ENCODE assay signal across 14 cellular contexts in genomic region chr2:18516112-18516511, GRCh38. TPM values are rescaled to one million over a fixed set of nuclear protein-coding genes. Genes with fewer than 3 reads are reported as not detected.
A peak's percentile ranks its signal among the peaks of the same experiment; 100 is the strongest.
DNase-seq lines count a peak whose midpoint lies in the region; TF ChIP-seq lines count a peak whose summit lies in the region.
"Had no signal": no experiment of that assay in that cellular context is flagged by ENCODE, and none has a peak within 500 bp of the region (broad histone marks: within the 10 kb centered on the region; RNA-seq: fewer than 3 reads in every experiment).

No MANE protein-coding gene starts in this region.

- intact Hi-C loops in tibial artery (cut with DNase I; ENCODE audit: low total_unique reads), result no loop called here

- H3K27me3 ChIP-seq in tibial artery, result no peaks in the 10 kb centered on the region

- H3K9me3 ChIP-seq in tibial artery, result no peaks in the 10 kb centered on the region

- peak overlapping the region; percentile 59 for H3K27ac Mint-ChIP-seq in HFFc6
- H3K27ac Mint-ChIP-seq: activated naive CD8-positive, alpha-beta T cell treated with anti-CD3 and anti-CD28 coated beads, Interleukin-2, amount 10 ng/mL, durations not matched to agents 7 days and 5 days; dendritic cell treated with granulocyte-macrophage colony-stimulating factor and Interleukin-4, amounts not matched to agents 40 ng/mL and 50 ng/mL, for 4 days had no signal

- DNase-seq in HFFc6 (peak; percentile 63), astrocyte of the hippocampus (ENCODE audit: low read depth, low spot score) (peak; percentile 68), islet precursor cell (peak; percentile 83), tibial artery (no peak), SKM-1 (lab: John Stamatoyannopoulos, UW; ENCODE audit: unreplicated experiment) (no peak), G401 (ENCODE audit: low spot score) (no peak), NCI-H446 (lab: John Stamatoyannopoulos, UW) (no peak)
- DNase-seq in activated effector memory CD4-positive, alpha-beta T cell treated with Interleukin-2 at 50 U/mL for 16 hours, result no peak
- DNase-seq: activated naive CD8-positive, alpha-beta T cell treated with anti-CD3 and anti-CD28 coated beads, Interleukin-2, amount 10 ng/mL, durations not matched to agents 7 days and 5 days; left cardiac atrium; NCI-H2029 treated with DMSO at 0.1 percent for 48 hours; SHP77 treated with DMSO at 0.1 percent for 48 hours had no signal

- H3K27me3 Mint-ChIP-seq in HFFc6 (ENCODE audit: insufficient read depth), result peaks cover 2% of the 10 kb centered on the region; the same call in 1 of the 2 replicates

- H3K4me1 Mint-ChIP-seq in HFFc6 (ENCODE audit: low read depth), result peaks cover 66% of the 10 kb centered on the region
- H3K4me1 Mint-ChIP-seq: activated naive CD8-positive, alpha-beta T cell treated with anti-CD3 and anti-CD28 coated beads, Interleukin-2, amount 10 ng/mL, durations not matched to agents 7 days and 5 days had no signal

- H3K9me3 Mint-ChIP-seq in HFFc6, result no peaks in the 10 kb centered on the region
- H3K9me3 Mint-ChIP-seq: activated naive CD8-positive, alpha-beta T cell treated with anti-CD3 and anti-CD28 coated beads, Interleukin-2, amount 10 ng/mL, durations not matched to agents 7 days and 5 days; dendritic cell treated with granulocyte-macrophage colony-stimulating factor and Interleukin-4, amounts not matched to agents 40 ng/mL and 50 ng/mL, for 4 days had no signal

- H3K27ac ChIP-seq in tibial artery, result peak overlapping the region; percentile 62 to 76
- H3K27ac ChIP-seq: KMS-11 had no signal

- peaks cover 0 to 52% (median 35%) of the 10 kb centered on the region in 4 donors for H3K4me1 ChIP-seq in tibial artery

- H3K36me3 Mint-ChIP-seq in HFFc6 (ENCODE audit: low read depth), result no peaks in the 10 kb centered on the region
- H3K36me3 Mint-ChIP-seq: activated naive CD8-positive, alpha-beta T cell treated with anti-CD3 and anti-CD28 coated beads, Interleukin-2, amount 10 ng/mL, durations not matched to agents 7 days and 5 days had no signal

- TF ChIP-seq CTCF in HFFc6 (IDR thresholded peaks at IDR 0.05), result no peak
- TF ChIP-seq CTCF in tibial artery (IDR thresholded peaks at IDR 0.05), result no peak

- H3K4me3 ChIP-seq in tibial artery, result no peak overlapping the region

- peak overlapping the region; percentile 33 for H3K4me3 Mint-ChIP-seq in HFFc6
- H3K4me3 Mint-ChIP-seq: activated naive CD8-positive, alpha-beta T cell treated with anti-CD3 and anti-CD28 coated beads, Interleukin-2, amount 10 ng/mL, durations not matched to agents 7 days and 5 days; dendritic cell treated with granulocyte-macrophage colony-stimulating factor and Interleukin-4, amounts not matched to agents 40 ng/mL and 50 ng/mL, for 4 days had no signal

- H3K36me3 ChIP-seq in tibial artery, result no peaks in the 10 kb centered on the region

- in situ Hi-C loops in G401 (cut with HindIII; ENCODE audit: low sequenced_read_pairs), result no loop called here

RNA-seq across cellular contexts. Expression of gene RDH14, which starts 44.3 kb away (rescaled TPM):
- total RNA-seq in HFFc6 (2021; fragmentation: NEBNext Ultra II Directional; extraction: Animal tissue kit (Norgen Biotek cat#: 25700)), result 10 to 100 TPM; 15.0 to 21.6 (median 17.7) TPM
- 35.6 and 45.4 TPM in 2 replicates for total RNA-seq in G401 (2014; rRNA removed; shearing (Covaris generic))

Comparison
In these comparisons a context has a peak if more than half of its experiments do, and no peak if none do; other contexts are left out.
1. DNase-seq: peak in HFFc6 (single experiment), astrocyte of the hippocampus (single experiment) and islet precursor cell (single experiment); none in tibial artery (0 of 2), SKM-1 (single experiment), activated effector memory CD4-positive, alpha-beta T cell treated with Interleukin-2 at 50 U/mL for 16 hours (single experiment), G401 (single experiment) and NCI-H446 (0 of 2).